Comparison of ENCODE assay signal across 12 cellular contexts in the genomic region with DNA sequence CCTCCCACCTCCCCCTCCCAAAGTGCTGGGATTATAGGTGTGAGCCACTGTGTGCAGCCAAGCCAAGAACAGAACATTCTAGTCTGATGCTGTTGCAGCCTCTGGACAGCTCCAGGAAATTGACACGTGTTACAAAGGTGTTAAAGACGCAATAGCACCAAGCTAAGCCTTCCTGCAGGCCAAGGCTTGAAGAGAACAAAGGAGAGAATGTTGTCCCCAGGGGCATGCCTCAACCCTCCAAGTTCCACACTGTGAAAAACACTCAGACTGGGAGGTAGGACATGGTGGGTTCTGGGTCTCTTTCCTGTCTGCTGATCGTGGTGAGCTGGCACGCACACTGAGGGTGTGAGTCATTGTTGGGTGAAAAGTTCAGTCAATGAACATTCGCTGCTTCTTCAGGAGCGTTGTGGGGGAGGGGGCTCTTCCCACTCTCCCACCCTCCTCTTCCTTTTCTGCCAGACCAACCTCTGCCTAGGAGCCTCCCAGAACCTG. TPM values are rescaled to one million over a fixed set of nuclear protein-coding genes. Genes with fewer than 3 reads are reported as not detected.
A peak's percentile ranks its signal among the peaks of the same experiment; 100 is the strongest.
DNase-seq lines count a peak whose midpoint lies in the region; ATAC-seq and TF ChIP-seq lines count a peak whose summit lies in the region.
"Had no signal": no experiment of that assay in that cellular context is flagged by ENCODE, and none has a peak within 500 bp of the region (broad histone marks: within the 10 kb centered on the region; RNA-seq: fewer than 3 reads in every experiment).

No MANE protein-coding gene starts in this region.

- H3K9me3 Mint-ChIP-seq in activated naive CD8-positive, alpha-beta T cell treated with anti-CD3 and anti-CD28 coated beads for 36 hours = peaks cover 5% of the 10 kb centered on the region
- H3K9me3 Mint-ChIP-seq: activated naive CD8-positive, alpha-beta T cell treated with anti-CD3 and anti-CD28 coated beads, Interleukin-2, amount 10 ng/mL, durations not matched to agents 7 days and 5 days had no signal

- no peak for TF ChIP-seq POLR2A in gastrocnemius medialis (IDR thresholded peaks at IDR 0.05)
- TF ChIP-seq POLR2A in adrenal gland (IDR thresholded peaks at IDR 0.05) = no peak

- H3K9me3 ChIP-seq in gastrocnemius medialis = no peaks in the 10 kb centered on the region
- H3K9me3 ChIP-seq in adrenal gland (replicated peaks in 1 of 3) = no peaks in the 10 kb centered on the region
- H3K9me3 ChIP-seq: left lung, prostate gland had no signal

- H3K4me3 Mint-ChIP-seq in activated naive CD8-positive, alpha-beta T cell treated with anti-CD3 and anti-CD28 coated beads for 36 hours = no peak overlapping the region
- H3K4me3 Mint-ChIP-seq: activated naive CD8-positive, alpha-beta T cell treated with anti-CD3 and anti-CD28 coated beads, Interleukin-2, amount 10 ng/mL, durations not matched to agents 7 days and 5 days had no signal

- intact Hi-C loops in gastrocnemius medialis (cut with DNase I; ENCODE audit: low total_unique reads) (no loop called here), adrenal gland (cut with DNase I) (loop anchor here in 1 of 2 donors (10.0 kb wide), 1 partner anchor 219 kb away; a partner anchor contains a TSS)

- H3K4me1 ChIP-seq in gastrocnemius medialis = peaks cover 0 to 1% of the 10 kb centered on the region in 2 donors
- H3K4me1 ChIP-seq in adrenal gland (replicated peaks in 1 of 2) = no peaks in the 10 kb centered on the region
- H3K4me1 ChIP-seq: left lung, prostate gland had no signal

- peaks cover 8% of the 10 kb centered on the region for H3K4me1 Mint-ChIP-seq in activated naive CD8-positive, alpha-beta T cell treated with anti-CD3 and anti-CD28 coated beads for 36 hours

- no peak overlapping the region for H3K27ac Mint-ChIP-seq in activated naive CD8-positive, alpha-beta T cell treated with anti-CD3 and anti-CD28 coated beads for 36 hours
- H3K27ac Mint-ChIP-seq: activated naive CD8-positive, alpha-beta T cell treated with anti-CD3 and anti-CD28 coated beads, Interleukin-2, amount 10 ng/mL, durations not matched to agents 7 days and 5 days had no signal

- H3K36me3 ChIP-seq in gastrocnemius medialis (no peaks in the 10 kb centered on the region), adrenal gland (replicated peaks in 1 of 2) (no peaks in the 10 kb centered on the region)
- H3K36me3 ChIP-seq: left lung, prostate gland had no signal

- H3K27ac ChIP-seq in gastrocnemius medialis (no peak overlapping the region), adrenal gland (no peak overlapping the region)
- H3K27ac ChIP-seq: left lung, prostate gland had no signal

- 27 to 52% (median 35%) methylated on average over 2 to 6 of the region's 6 CpGs for WGBS in adrenal gland, 4 donors

- DNase-seq in AG10803 (ENCODE audit: low read depth) = peak; percentile 39
- DNase-seq in HS-5 (ENCODE audit: low read depth) = peak; percentile 1
- DNase-seq in activated naive CD8-positive, alpha-beta T cell treated with anti-CD3 and anti-CD28 coated beads for 36 hours = peak; percentile 12
- peak; percentile 77 for DNase-seq in iris pigment epithelial cell (ENCODE audit: low read depth)
- no peak for DNase-seq in gastrocnemius medialis
- no peak for DNase-seq in adrenal gland
- DNase-seq in SKM-1 treated with dmso at 0.1 percent for 144 hours (lab: John Stamatoyannopoulos, UW; ENCODE audit: unreplicated experiment) = no peak
- DNase-seq: activated naive CD8-positive, alpha-beta T cell treated with anti-CD3 and anti-CD28 coated beads, Interleukin-2, amount 10 ng/mL, durations not matched to agents 7 days and 5 days; left lung; NCI-H1436 had no signal

- peaks cover 38% of the 10 kb centered on the region for H3K27me3 Mint-ChIP-seq in activated naive CD8-positive, alpha-beta T cell treated with anti-CD3 and anti-CD28 coated beads for 36 hours

- ATAC-seq in gastrocnemius medialis (no peak), HG03135 (IDR thresholded peaks at IDR 0.05; ENCODE audit: unreplicated experiment) (no peak)
- ATAC-seq: left lung had no signal

- in situ Hi-C loops in gastrocnemius medialis (cut with MboI; ENCODE audit: low sequenced_read_pairs in 4 of 4) = no loop called here

- TF ChIP-seq CTCF in AG10803 (conservative IDR thresholded peaks at IDR 0.05; ENCODE audit: low read length) = no peak
- no peak for TF ChIP-seq CTCF in gastrocnemius medialis (IDR thresholded peaks at IDR 0.05 in 4 of 5, conservative IDR thresholded peaks at IDR 0.05 in 1 of 5)
- no peak for TF ChIP-seq CTCF in adrenal gland (IDR thresholded peaks at IDR 0.05)

- H3K27me3 ChIP-seq in gastrocnemius medialis (peaks cover 0 to 6% (median 5%) of the 10 kb centered on the region in 3 donors), adrenal gland (no peaks in the 10 kb centered on the region)

- no peaks in the 10 kb centered on the region for H3K36me3 Mint-ChIP-seq in activated naive CD8-positive, alpha-beta T cell treated with anti-CD3 and anti-CD28 coated beads for 36 hours
- H3K36me3 Mint-ChIP-seq: activated naive CD8-positive, alpha-beta T cell treated with anti-CD3 and anti-CD28 coated beads, Interleukin-2, amount 10 ng/mL, durations not matched to agents 7 days and 5 days had no signal

- H3K4me3 ChIP-seq in AG10803 (ENCODE audit: low read length) (no peak overlapping the region), gastrocnemius medialis (no peak overlapping the region), adrenal gland (no peak overlapping the region)
- H3K4me3 ChIP-seq: left lung, prostate gland had no signal

RNA-seq across cellular contexts. Expression of a gene that starts 5.3 kb away (rescaled TPM):
- total RNA-seq in activated naive CD8-positive, alpha-beta T cell treated with anti-CD3 and anti-CD28 coated beads for 36 hours = 1 to 10 TPM; 3.5 to 4.1 TPM
- total RNA-seq in gastrocnemius medialis = 10 to 100 TPM; 21.1 to 68.5 (median 42.3) TPM
- 100 to 1,000 TPM in 7 of 8 donors, 10 to 100 TPM in 1; 87.8 to 376 (median 216) TPM for total RNA-seq in adrenal gland
- polyA plus RNA-seq in adrenal gland = 10 to 100 TPM in 2 of 3 donors, 1 to 10 TPM in 1; 8.8 to 36.7 (median 28.8) TPM

Comparison
In these comparisons a context has a peak if more than half of its experiments do, and no peak if none do; other contexts are left out.
1. DNase-seq: peak in AG10803 (single experiment), HS-5 (single experiment), activated naive CD8-positive, alpha-beta T cell treated with anti-CD3 and anti-CD28 coated beads for 36 hours (single experiment) and iris pigment epithelial cell (single experiment); none in gastrocnemius medialis (0 of 2), adrenal gland (0 of 7) and SKM-1 treated with dmso at 0.1 percent for 144 hours (single experiment).
2. RNA of a gene that starts 5.3 kb away (total RNA-seq): 87.8 to 376 TPM in adrenal gland and 21.1 to 68.5 TPM in gastrocnemius medialis; 3.5 to 4.1 TPM in activated naive CD8-positive, alpha-beta T cell treated with anti-CD3 and anti-CD28 coated beads for 36 hours; every median in the first group is over 4 times any median in the second.